In the genomic region with DNA sequence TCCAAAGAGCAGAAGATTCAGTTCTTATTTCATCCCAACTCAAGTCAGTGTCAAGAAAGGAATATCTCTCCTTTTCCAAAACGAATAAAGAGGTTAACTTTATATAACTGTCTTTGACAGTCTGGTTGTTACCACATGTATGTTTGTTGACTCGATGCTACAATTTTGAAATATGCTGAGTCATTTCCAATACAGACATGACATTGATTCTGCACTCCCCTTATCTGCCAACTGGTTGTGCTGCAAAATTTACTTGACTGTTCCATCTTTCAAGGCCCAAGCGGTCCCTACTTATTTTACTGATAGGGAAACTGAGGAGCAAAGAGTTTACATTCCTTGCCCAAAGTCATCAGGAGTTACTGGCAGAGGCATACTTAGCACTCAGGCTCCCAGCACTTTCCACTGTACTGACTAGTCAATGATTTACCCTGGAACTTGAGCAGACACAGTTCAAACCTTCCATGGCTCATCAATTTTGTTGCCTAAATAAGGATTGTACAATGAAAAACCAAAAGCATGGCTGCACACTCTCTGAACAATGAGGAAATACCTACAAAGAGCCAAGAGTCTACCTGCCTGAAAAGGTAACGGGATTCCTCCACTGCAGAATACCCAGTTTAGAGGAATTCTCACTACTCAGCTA, we compare ENCODE assay signal across 15 cellular contexts. TPM values are rescaled to one million over a fixed set of nuclear protein-coding genes. Genes with fewer than 3 reads are reported as not detected.
A peak's percentile ranks its signal among the peaks of the same experiment; 100 is the strongest.
DNase-seq lines count a peak whose midpoint lies in the region; ATAC-seq and TF ChIP-seq lines count a peak whose summit lies in the region.
"Had no signal": no experiment of that assay in that cellular context is flagged by ENCODE, and none has a peak within 500 bp of the region (broad histone marks: within the 10 kb centered on the region; RNA-seq: fewer than 3 reads in every experiment).

No MANE protein-coding gene starts in this region.

- H3K27ac Mint-ChIP-seq in nephron: peak overlapping the region; percentile 82 to 88 (median 85)
- H3K27ac Mint-ChIP-seq: activated T-helper 17 cell treated with anti-CD3 and anti-CD28 coated beads, Interleukin-2, amount 50 U/mL, for 72 hours; CD8-positive, alpha-beta memory T cell; stimulated activated naive B cell treated with anti-CD40 and anti-IgM and Interleukin-4, amounts not matched to agents 10 μg/mL and 1 μg/mL and 100 μg/mL, for 72 hours had no signal

- intact Hi-C loops in sciatic nerve (cut with DNase I): no loop called here

- no peak overlapping the region for H3K4me3 Mint-ChIP-seq in nephron
- H3K4me3 Mint-ChIP-seq: activated T-helper 17 cell treated with anti-CD3 and anti-CD28 coated beads, Interleukin-2, amount 50 U/mL, for 72 hours; CD8-positive, alpha-beta memory T cell; stimulated activated naive B cell treated with anti-CD40 and anti-IgM and Interleukin-4, amounts not matched to agents 10 μg/mL and 1 μg/mL and 100 μg/mL, for 72 hours had no signal

- TF ChIP-seq CTCF in nephron (IDR thresholded peaks at IDR 0.05; ENCODE audit: unreplicated experiment in 3 of 3): no peak

- no peaks in the 10 kb centered on the region for H3K36me3 Mint-ChIP-seq in nephron (ENCODE audit: low read depth)
- H3K36me3 Mint-ChIP-seq: CD8-positive, alpha-beta memory T cell; stimulated activated naive B cell treated with anti-CD40 and anti-IgM and Interleukin-4, amounts not matched to agents 10 μg/mL and 1 μg/mL and 100 μg/mL, for 72 hours had no signal

- DNase-seq in erythroblast (lab: John Stamatoyannopoulos, UW) (peak; percentile 25 to 35), NCI-H146 treated with DMSO at 0.1 percent for 48 hours (lab: John Stamatoyannopoulos, UW; ENCODE audit: unreplicated experiment) (no peak), sciatic nerve (ENCODE audit: low spot score) (no peak), RKO (ENCODE audit: low spot score) (no peak)
- DNase-seq in activated CD8-positive, alpha-beta memory T cell treated with anti-CD3 and anti-CD28 coated beads, Interleukin-2, amount 50 U/mL, for 48 hours: no peak
- DNase-seq: body of pancreas; CD8-positive, alpha-beta memory T cell; NCI-H524; occipital lobe; stimulated activated CD4-positive, alpha-beta T cell treated with anti-CD3 and anti-CD28 coated beads, Interleukin-1b, Interleukin-23, amount 100 ng/mL, for 48 hours; stimulated activated naive B cell treated with anti-CD40 and anti-IgM and Interleukin-4, amounts not matched to agents 10 μg/mL and 1 μg/mL and 100 μg/mL, for 72 hours had no signal

- no peak for TF ChIP-seq POLR2A in erythroblast (IDR thresholded peaks at IDR 0.05; ENCODE audit: low read length)

- H3K9me3 Mint-ChIP-seq in nephron: no peaks in the 10 kb centered on the region
- H3K9me3 Mint-ChIP-seq: activated T-helper 17 cell treated with anti-CD3 and anti-CD28 coated beads, Interleukin-2, amount 50 U/mL, for 72 hours; CD8-positive, alpha-beta memory T cell had no signal

- H3K4me1 Mint-ChIP-seq in nephron: peaks cover 18% of the 10 kb centered on the region

- H3K27me3 Mint-ChIP-seq in nephron (ENCODE audit: low read depth): no peaks in the 10 kb centered on the region
- H3K27me3 Mint-ChIP-seq: activated T-helper 17 cell treated with anti-CD3 and anti-CD28 coated beads, Interleukin-2, amount 50 U/mL, for 72 hours; CD8-positive, alpha-beta memory T cell had no signal

- ATAC-seq in GM18511 (IDR thresholded peaks at IDR 0.05; ENCODE audit: unreplicated experiment) (peak; percentile 68), HG02759 (IDR thresholded peaks at IDR 0.05; ENCODE audit: unreplicated experiment) (peak; percentile 75), sciatic nerve (no peak)
- ATAC-seq: activated T-helper 17 cell treated with anti-CD3 and anti-CD28 coated beads, Interleukin-2, amount 50 U/mL, for 72 hours; body of pancreas; stimulated activated naive B cell treated with anti-CD40 and anti-IgM and Interleukin-4, amounts not matched to agents 10 μg/mL and 1 μg/mL and 100 μg/mL, for 72 hours had no signal

RNA-seq across cellular contexts. Expression of gene ABLIM1, which starts 52.8 kb away (rescaled TPM):
- total RNA-seq in sciatic nerve: 140 TPM

Comparison
In these comparisons a context has a peak if more than half of its experiments do, and no peak if none do; other contexts are left out.
1. DNase-seq: peak in erythroblast (2 of 2); none in NCI-H146 treated with DMSO at 0.1 percent for 48 hours (single experiment), sciatic nerve (single experiment), RKO (single experiment) and activated CD8-positive, alpha-beta memory T cell treated with anti-CD3 and anti-CD28 coated beads, Interleukin-2, amount 50 U/mL, for 48 hours (single experiment).